12 cellular contexts compared by ENCODE assay signal in the genomic region with DNA sequence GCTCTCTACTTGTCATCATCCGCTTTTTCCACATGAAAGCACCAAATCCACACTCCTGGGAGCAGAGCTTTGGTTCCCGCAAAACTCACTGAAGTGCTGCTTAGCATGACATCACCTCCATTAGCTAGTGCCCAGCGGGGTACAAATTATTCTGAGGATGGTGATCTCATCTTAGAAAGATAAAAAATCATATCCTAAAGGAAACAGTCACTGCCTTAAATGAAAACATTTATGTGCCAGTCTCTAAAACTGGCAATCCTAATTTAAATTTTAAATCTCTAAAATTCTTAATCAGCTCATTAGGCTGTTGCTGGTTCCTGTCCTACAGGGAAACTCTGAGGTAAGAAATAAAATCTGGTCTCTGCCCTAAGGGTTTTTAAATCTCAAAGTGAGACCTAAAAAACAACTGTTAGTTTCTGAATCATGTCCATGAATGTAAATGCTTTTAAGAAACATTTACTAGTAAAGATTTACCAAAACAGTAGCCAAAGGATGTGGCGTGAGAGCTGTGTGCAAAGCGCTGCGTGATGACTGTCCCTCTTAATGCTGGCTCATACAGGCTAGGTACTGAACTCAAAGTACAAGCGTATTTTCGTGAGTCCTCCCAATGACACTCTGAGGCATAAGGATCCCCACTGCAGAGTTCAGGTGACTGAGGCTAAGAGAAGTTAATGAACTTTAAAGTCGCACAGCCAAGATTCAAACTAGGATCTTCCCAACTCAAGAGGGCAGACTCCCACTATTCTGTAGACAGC. TPM values are rescaled to one million over a fixed set of nuclear protein-coding genes. Genes with fewer than 3 reads are reported as not detected.
DNase-seq lines count a peak whose midpoint lies in the region; ATAC-seq, FAIRE-seq and TF ChIP-seq lines count a peak whose summit lies in the region.
"Had no signal": no experiment of that assay in that cellular context is flagged by ENCODE, and none has a peak within 500 bp of the region (broad histone marks: within the 10 kb centered on the region; RNA-seq: fewer than 3 reads in every experiment).

No MANE protein-coding gene starts in this region.

- no peak for ATAC-seq in activated naive CD8-positive, alpha-beta T cell treated with anti-CD3 and anti-CD28 coated beads, Interleukin-2, amount 50 U/mL, for 24 hours
- ATAC-seq in GM21737 (IDR thresholded peaks at IDR 0.05; ENCODE audit: unreplicated experiment), result no peak

- H2AFZ ChIP-seq in endothelial cell of umbilical vein (ENCODE audit: low read depth, low read length), result no peak overlapping the region
- no peak overlapping the region for H2AFZ ChIP-seq in smooth muscle cell (ENCODE audit: low read depth)

- peak; percentile 79 for FAIRE-seq in endothelial cell of umbilical vein (lab: Jason Lieb, UNC)
- FAIRE-seq: H54 had no signal

- no peak for DNase-seq in activated naive CD8-positive, alpha-beta T cell treated with anti-CD3 and anti-CD28 coated beads, Interleukin-2, amount 50 U/mL, for 24 hours
- DNase-seq in RKO (ENCODE audit: low spot score) (peak; percentile 60), endothelial cell of umbilical vein (ENCODE audit: low read depth, low spot score) (peak; percentile 57), smooth muscle cell (lab: John Stamatoyannopoulos, UW; ENCODE audit: unreplicated experiment) (no peak), H7 (no peak), NCI-H748 treated with DMSO at 0.1 percent for 48 hours (lab: John Stamatoyannopoulos, UW) (no peak)
- DNase-seq: NCI-H526 treated with DMSO at 0.1 percent for 48 hours, T1000 had no signal

- WGBS in smooth muscle cell (ENCODE audit: low lambda C conversion rate), result 58% methylated on average over 9 of the region's 9 CpGs

- H3K36me3 Mint-ChIP-seq in activated naive CD8-positive, alpha-beta T cell, result peaks cover 17% of the 10 kb centered on the region
- peaks cover 54% of the 10 kb centered on the region for H3K36me3 Mint-ChIP-seq in activated naive CD8-positive, alpha-beta T cell treated with anti-CD3 and anti-CD28 coated beads, Interleukin-2, amount 50 U/mL, for 24 hours (ENCODE audit: low read depth)

- H3K9me3 ChIP-seq in endothelial cell of umbilical vein (replicated peaks; ENCODE audit: control insufficient read depth, insufficient read depth, low read length) (no peaks in the 10 kb centered on the region), smooth muscle cell (replicated peaks; ENCODE audit: low read depth) (no peaks in the 10 kb centered on the region)

- H3K9me3 Mint-ChIP-seq in activated naive CD8-positive, alpha-beta T cell (ENCODE audit: low read depth), result no peaks in the 10 kb centered on the region
- no peaks in the 10 kb centered on the region for H3K9me3 Mint-ChIP-seq in activated naive CD8-positive, alpha-beta T cell treated with anti-CD3 and anti-CD28 coated beads, Interleukin-2, amount 50 U/mL, for 24 hours

- H3K4me1 Mint-ChIP-seq in activated naive CD8-positive, alpha-beta T cell (ENCODE audit: low read depth), result peaks cover 76% of the 10 kb centered on the region
- H3K4me1 Mint-ChIP-seq in activated naive CD8-positive, alpha-beta T cell treated with anti-CD3 and anti-CD28 coated beads, Interleukin-2, amount 50 U/mL, for 24 hours, result peaks cover 72% of the 10 kb centered on the region

- BruUV-seq in endothelial cell of umbilical vein (replicated peaks; lab: Mats Ljungman, UMichigan), result TSS peak; percentile 18

- TF ChIP-seq CTCF in endothelial cell of umbilical vein (IDR thresholded peaks at IDR 0.05; ENCODE audit: extremely low read depth in 1 of 2, insufficient read depth in 1 of 2, low read depth in 1 of 2, low read length in 2 of 2) (no peak), smooth muscle cell (IDR thresholded peaks at IDR 0.05; ENCODE audit: borderline replicate concordance, insufficient read depth, poor library complexity, severe bottlenecking) (no peak)

- dilution Hi-C loops in endothelial cell of umbilical vein (cut with MboI; ENCODE audit: extremely low pct_ligation_motif_present, low sequenced_read_pairs), result no loop called here

- H3K79me2 ChIP-seq in endothelial cell of umbilical vein (ENCODE audit: control insufficient read depth, insufficient read depth, low read length) (peaks cover 93% of the 10 kb centered on the region), smooth muscle cell (ENCODE audit: low read depth) (peaks cover 72% of the 10 kb centered on the region)

- H3K27ac ChIP-seq in endothelial cell of umbilical vein (ENCODE audit: insufficient read depth, low read depth, low read length) (peak overlapping the region; percentile 93), smooth muscle cell (ENCODE audit: low read depth) (peak overlapping the region; percentile 86)

- H3K9ac ChIP-seq in endothelial cell of umbilical vein (replicated peaks; ENCODE audit: extremely low read depth, insufficient read depth, low read length) (peak overlapping the region; percentile 77), smooth muscle cell (ENCODE audit: low read depth) (peak overlapping the region; percentile 67)

- H3K36me3 ChIP-seq in endothelial cell of umbilical vein (ENCODE audit: control insufficient read depth in 2 of 2, extremely low read depth in 1 of 2, insufficient read depth in 2 of 2, low read length in 2 of 2) (peaks cover 2 to 4% of the 10 kb centered on the region in 2 experiments), smooth muscle cell (ENCODE audit: low read depth) (no peaks in the 10 kb centered on the region), H7 (replicated peaks; ENCODE audit: control insufficient read depth, insufficient read depth, low read length) (no peaks in the 10 kb centered on the region; the same call in none of the 2 replicates)

- no peaks in the 10 kb centered on the region for H4K20me1 ChIP-seq in endothelial cell of umbilical vein (replicated peaks; ENCODE audit: control insufficient read depth, extremely low read depth, insufficient read depth, low read length)
- peaks cover 77% of the 10 kb centered on the region for H4K20me1 ChIP-seq in smooth muscle cell (ENCODE audit: low read depth)

- intact Hi-C loops in endothelial cell of umbilical vein (cut with micrococcal nuclease), result loop anchor here (1.0 to 10.0 kb wide), 2 partner anchors 69 to 500 kb away; a partner anchor contains a TSS

- peak overlapping the region; percentile 59 for H3K4me3 Mint-ChIP-seq in activated naive CD8-positive, alpha-beta T cell
- H3K4me3 Mint-ChIP-seq in activated naive CD8-positive, alpha-beta T cell treated with anti-CD3 and anti-CD28 coated beads, Interleukin-2, amount 50 U/mL, for 24 hours, result no peak overlapping the region
- H3K4me3 Mint-ChIP-seq: mesothelial cell of epicardium had no signal

- no peaks in the 10 kb centered on the region for H3K27me3 Mint-ChIP-seq in activated naive CD8-positive, alpha-beta T cell
- no peaks in the 10 kb centered on the region for H3K27me3 Mint-ChIP-seq in activated naive CD8-positive, alpha-beta T cell treated with anti-CD3 and anti-CD28 coated beads, Interleukin-2, amount 50 U/mL, for 24 hours

- H3K27me3 ChIP-seq in endothelial cell of umbilical vein (ENCODE audit: control insufficient read depth in 2 of 2, insufficient read depth in 2 of 2, low read length in 2 of 2), result no peaks in the 10 kb centered on the region
- no peaks in the 10 kb centered on the region for H3K27me3 ChIP-seq in smooth muscle cell (ENCODE audit: low read depth)
- no peaks in the 10 kb centered on the region for H3K27me3 ChIP-seq in H7 (ENCODE audit: control insufficient read depth, insufficient read depth, low read length)

- no peaks in the 10 kb centered on the region for H3K9me1 ChIP-seq in endothelial cell of umbilical vein (replicated peaks; ENCODE audit: control insufficient read depth, extremely low read depth, insufficient read depth, low read length)

- peaks cover 46% of the 10 kb centered on the region for H3K4me1 ChIP-seq in endothelial cell of umbilical vein (ENCODE audit: control insufficient read depth, extremely low read depth, insufficient read depth, low read length)
- H3K4me1 ChIP-seq in smooth muscle cell (ENCODE audit: low read depth), result peaks cover 25% of the 10 kb centered on the region

- no peak for TF ChIP-seq POLR2A in endothelial cell of umbilical vein (IDR thresholded peaks at IDR 0.05; ENCODE audit: low read depth, low read length)

- peaks cover 10% of the 10 kb centered on the region for H3F3A ChIP-seq in smooth muscle cell (ENCODE audit: low read depth)

- H3K4me3 ChIP-seq in endothelial cell of umbilical vein (replicated peaks in 1 of 3; ENCODE audit: insufficient read depth in 1 of 3, low read depth in 1 of 3, low read length in 3 of 3) (peak overlapping the region in 1 of 3 experiments; percentile 19), smooth muscle cell (no peak overlapping the region), H7 (ENCODE audit: insufficient read depth, low read depth, low read length) (no peak overlapping the region)

- POLR2A ChIA-PET in endothelial cell of umbilical vein (lab: Charles Lee), result no interaction called here

- H3K4me2 ChIP-seq in endothelial cell of umbilical vein (ENCODE audit: insufficient read depth, low read length) (peak overlapping the region; percentile 96), smooth muscle cell (peak overlapping the region; percentile 57)

- peak overlapping the region; percentile 68 for H3K27ac Mint-ChIP-seq in activated naive CD8-positive, alpha-beta T cell
- no peak overlapping the region for H3K27ac Mint-ChIP-seq in activated naive CD8-positive, alpha-beta T cell treated with anti-CD3 and anti-CD28 coated beads, Interleukin-2, amount 50 U/mL, for 24 hours
- H3K27ac Mint-ChIP-seq: mesothelial cell of epicardium had no signal

- CTCF ChIA-PET in endothelial cell of umbilical vein (lab: Charles Lee), result interaction anchor here (0.7 to 1.5 kb wide), 7 partner anchors 44 to 380 kb away, joined by 3 to 6 read pairs (median 3); a partner anchor contains a TSS

RNA-seq across cellular contexts. Expression of a gene that starts 4.5 kb away (rescaled TPM):
- total RNA-seq in endothelial cell of umbilical vein, result 54.5 and 66.1 TPM in 2 replicates
- polyA plus RNA-seq in endothelial cell of umbilical vein, result 17.9 and 26.0 TPM in 2 replicates
- polyA plus RNA-seq in endothelial cell of umbilical vein (2011; cell fraction: cytosol; rRNA removed), result 30.9 and 31.4 TPM in 2 replicates
- 27.7 and 41.8 TPM in 2 replicates for polyA plus RNA-seq in endothelial cell of umbilical vein (2011; cell fraction: nucleus; rRNA removed)
- 45.2 and 68.0 TPM in 2 replicates for polyA plus RNA-seq in endothelial cell of umbilical vein (2012)
- 18.8 and 21.0 TPM in 2 replicates for polyA minus RNA-seq in endothelial cell of umbilical vein
- 8.2 TPM for polyA minus RNA-seq in endothelial cell of umbilical vein (2011; cell fraction: cytosol; rRNA and poly(A)+ RNA removed)
- 11.9 and 17.1 TPM in 2 replicates for polyA minus RNA-seq in endothelial cell of umbilical vein (2011; cell fraction: nucleus; rRNA and poly(A)+ RNA removed)
- 48.5 and 49.5 TPM in 2 replicates for total RNA-seq in smooth muscle cell
- 29.1 and 35.7 TPM in 2 replicates for polyA plus RNA-seq in smooth muscle cell
- 131 and 143 TPM in 2 replicates for total RNA-seq in H7 (2014; rRNA removed; shearing (Covaris generic))

RNA-seq across cellular contexts. Expression of a gene that starts 4.8 kb away (rescaled TPM):
- total RNA-seq in endothelial cell of umbilical vein (11.1 and 13.6 TPM in 2 replicates), smooth muscle cell (15.4 and 21.6 TPM in 2 replicates)
- polyA plus RNA-seq in endothelial cell of umbilical vein (3.6 and 5.9 TPM in 2 replicates), smooth muscle cell (7.5 and 8.3 TPM in 2 replicates)
- 6.5 and 6.6 TPM in 2 replicates for polyA plus RNA-seq in endothelial cell of umbilical vein (2011; cell fraction: cytosol; rRNA removed)
- 11.2 and 12.4 TPM in 2 replicates for polyA plus RNA-seq in endothelial cell of umbilical vein (2011; cell fraction: nucleus; rRNA removed)
- polyA plus RNA-seq in endothelial cell of umbilical vein (2012), result 10.3 and 10.4 TPM in 2 replicates
- polyA minus RNA-seq in endothelial cell of umbilical vein, result 2.0 and 2.9 TPM in 2 replicates
- polyA minus RNA-seq in endothelial cell of umbilical vein (2011; cell fraction: cytosol; rRNA and poly(A)+ RNA removed), result 5.5 TPM
- polyA minus RNA-seq in endothelial cell of umbilical vein (2011; cell fraction: nucleus; rRNA and poly(A)+ RNA removed), result 2.6 and 4.8 TPM in 2 replicates
- total RNA-seq in H7 (2014; rRNA removed; shearing (Covaris generic)), result 8.5 and 10.4 TPM in 2 replicates

Comparison
In these comparisons a context has a peak if more than half of its experiments do, and no peak if none do; other contexts are left out.
1. DNase-seq: peak in RKO (single experiment) and endothelial cell of umbilical vein (single experiment); none in activated naive CD8-positive, alpha-beta T cell treated with anti-CD3 and anti-CD28 coated beads, Interleukin-2, amount 50 U/mL, for 24 hours (single experiment), smooth muscle cell (single experiment), H7 (single experiment) and NCI-H748 treated with DMSO at 0.1 percent for 48 hours (single experiment).